17 cellular contexts compared by ENCODE assay signal in genomic region chr12:101772019-101772774, GRCh38. TPM values are rescaled to one million over a fixed set of nuclear protein-coding genes. Genes with fewer than 3 reads are reported as not detected.
DNase-seq lines count a peak whose midpoint lies in the region; ATAC-seq and TF ChIP-seq lines count a peak whose summit lies in the region.
"Had no signal": no experiment of that assay in that cellular context is flagged by ENCODE, and none has a peak within 500 bp of the region (broad histone marks: within the 10 kb centered on the region; RNA-seq: fewer than 3 reads in every experiment).

No MANE protein-coding gene starts in this region.

- peak; percentile 49 to 62 for ATAC-seq in activated CD4-positive, CD25-positive, alpha-beta regulatory T cell treated with anti-CD3 and anti-CD28 coated beads, Interleukin-2, amount 50 U/mL, for 24 hours

- H3K4me1 Mint-ChIP-seq in activated CD4-positive, alpha-beta memory T cell treated with anti-CD3 and anti-CD28 coated beads, Interleukin-2, amount 10 ng/mL, durations not matched to agents 7 days and 5 days, result peaks cover 29% of the 10 kb centered on the region

- POLR2A ChIA-PET in activated CD4-positive, alpha-beta memory T cell treated with anti-CD3 and anti-CD28 coated beads, Interleukin-2, amount 10 ng/mL, durations not matched to agents 7 days and 5 days (lab: Charles Lee), result interaction anchor here (2.2 to 2.9 kb wide), 3 partner anchors 8 to 66 kb away, joined by 5 to 15 read pairs (median 14); no protein-coding TSS in a partner anchor

- H3K36me3 ChIP-seq in tibial nerve, result peaks cover 0 to 40% (median 3%) of the 10 kb centered on the region in 3 donors

- H3K27ac ChIP-seq in tibial nerve, result no peak overlapping the region
- H3K27ac ChIP-seq: esophagus muscularis mucosa had no signal

- no peak for TF ChIP-seq CTCF in NB4 (IDR thresholded peaks at IDR 0.05; ENCODE audit: low read depth, low read length)
- TF ChIP-seq CTCF in tibial nerve (IDR thresholded peaks at IDR 0.05), result no peak

- DNase-seq in activated CD4-positive, CD25-positive, alpha-beta regulatory T cell (lab: John Stamatoyannopoulos, UW), result no peak
- peak; percentile 86 for DNase-seq in NB4 (ENCODE audit: low read depth)
- DNase-seq in activated CD4-positive, alpha-beta memory T cell treated with anti-CD3 and anti-CD28 coated beads, Interleukin-2, amount 10 ng/mL, durations not matched to agents 7 days and 5 days, result no peak
- DNase-seq in pons (ENCODE audit: low spot score), result peak; percentile 56
- DNase-seq in SW480 (ENCODE audit: low spot score), result no peak
- no peak for DNase-seq in tibial nerve (ENCODE audit: low spot score in 2 of 2)
- DNase-seq in stimulated activated naive CD4-positive, alpha-beta T cell treated with Interleukin-2 at 50 U/mL for 16 hours (lab: John Stamatoyannopoulos, UW), result no peak
- DNase-seq: COR-L47, hippocampal formation, NCI-H2081, NCI-H774, SW 1271 had no signal

- TF ChIP-seq POLR2A in NB4 (IDR thresholded peaks at IDR 0.05; ENCODE audit: extremely low read depth, insufficient read length) (no peak), tibial nerve (IDR thresholded peaks at IDR 0.05) (no peak)

- no peaks in the 10 kb centered on the region for H3K9me3 ChIP-seq in tibial nerve
- H3K9me3 ChIP-seq: esophagus muscularis mucosa had no signal

- H3K9me3 Mint-ChIP-seq in activated CD4-positive, alpha-beta memory T cell treated with anti-CD3 and anti-CD28 coated beads, Interleukin-2, amount 10 ng/mL, durations not matched to agents 7 days and 5 days, result no peaks in the 10 kb centered on the region
- H3K9me3 Mint-ChIP-seq: IgD-negative memory B cell had no signal

- H3K27me3 Mint-ChIP-seq in activated CD4-positive, alpha-beta memory T cell treated with anti-CD3 and anti-CD28 coated beads, Interleukin-2, amount 10 ng/mL, durations not matched to agents 7 days and 5 days, result no peaks in the 10 kb centered on the region
- H3K27me3 Mint-ChIP-seq: activated naive CD8-positive, alpha-beta T cell; IgD-negative memory B cell had no signal

- H3K4me3 Mint-ChIP-seq in activated CD4-positive, alpha-beta memory T cell treated with anti-CD3 and anti-CD28 coated beads, Interleukin-2, amount 10 ng/mL, durations not matched to agents 7 days and 5 days, result no peak overlapping the region
- H3K4me3 Mint-ChIP-seq: activated naive CD8-positive, alpha-beta T cell; IgD-negative memory B cell had no signal

- H3K27ac Mint-ChIP-seq in activated CD4-positive, alpha-beta memory T cell treated with anti-CD3 and anti-CD28 coated beads, Interleukin-2, amount 10 ng/mL, durations not matched to agents 7 days and 5 days, result peak overlapping the region; percentile 47
- H3K27ac Mint-ChIP-seq: activated naive CD8-positive, alpha-beta T cell had no signal

- CTCF ChIA-PET in activated CD4-positive, alpha-beta memory T cell treated with anti-CD3 and anti-CD28 coated beads, Interleukin-2, amount 10 ng/mL, durations not matched to agents 7 days and 5 days (lab: Charles Lee), result interaction anchor here (0.6 to 3.3 kb wide), 16 partner anchors 9 to 357 kb away, joined by 3 to 143 read pairs (median 8); partner anchors contain the start of gene GNPTAB

- peaks cover 30% of the 10 kb centered on the region for H3K36me3 Mint-ChIP-seq in activated CD4-positive, alpha-beta memory T cell treated with anti-CD3 and anti-CD28 coated beads, Interleukin-2, amount 10 ng/mL, durations not matched to agents 7 days and 5 days (ENCODE audit: low read depth)

- peak in 1 of 2 donors; percentile 27 for TF ChIP-seq EP300 in tibial nerve (IDR thresholded peaks at IDR 0.05)

- peaks cover 0 to 6% (median 2%) of the 10 kb centered on the region in 4 donors for H3K4me1 ChIP-seq in tibial nerve

- 83 to 86% methylated on average over 5 of the region's 5 CpGs for WGBS in tibial nerve, 2 donors

- H3K4me3 ChIP-seq in NB4 (ENCODE audit: low read depth, low read length) (peak overlapping the region; percentile 7), tibial nerve (no peak overlapping the region)
- H3K4me3 ChIP-seq: esophagus muscularis mucosa had no signal

- no peaks in the 10 kb centered on the region for H3K27me3 ChIP-seq in tibial nerve
- H3K27me3 ChIP-seq: esophagus muscularis mucosa had no signal

RNA-seq across cellular contexts. Expression of gene SYCP3, which starts 32.9 kb away (rescaled TPM):
- under 1 TPM; 0.28 to 0.30 TPM for total RNA-seq in activated CD4-positive, alpha-beta memory T cell treated with anti-CD3 and anti-CD28 coated beads, Interleukin-2, amount 10 ng/mL, durations not matched to agents 7 days and 5 days
- total RNA-seq in tibial nerve, result under 1 TPM in 1 of 4 donors, not detected in 3; 0.60 TPM
- total RNA-seq: A172, esophagus muscularis mucosa had no signal

RNA-seq across cellular contexts. Expression of gene GNPTAB, which starts 58.6 kb away (rescaled TPM):
- total RNA-seq in activated CD4-positive, alpha-beta memory T cell treated with anti-CD3 and anti-CD28 coated beads, Interleukin-2, amount 10 ng/mL, durations not matched to agents 7 days and 5 days, result 10 to 100 TPM; 55.0 to 57.5 TPM
- total RNA-seq in tibial nerve, result 10 to 100 TPM; 18.0 to 36.3 (median 32.5) TPM

Comparison
In these comparisons a context has a peak if more than half of its experiments do, and no peak if none do; other contexts are left out.
1. DNase-seq: peak in NB4 (single experiment) and pons (single experiment); none in activated CD4-positive, CD25-positive, alpha-beta regulatory T cell (0 of 4), activated CD4-positive, alpha-beta memory T cell treated with anti-CD3 and anti-CD28 coated beads, Interleukin-2, amount 10 ng/mL, durations not matched to agents 7 days and 5 days (single experiment), SW480 (single experiment), tibial nerve (0 of 2) and stimulated activated naive CD4-positive, alpha-beta T cell treated with Interleukin-2 at 50 U/mL for 16 hours (single experiment).